ENCODE assay signal across 25 cellular contexts in genomic region chr20:63704749-63705117, GRCh38. TPM values are rescaled to one million over a fixed set of nuclear protein-coding genes. Genes with fewer than 3 reads are reported as not detected.
DNase-seq lines count a peak whose midpoint lies in the region; ATAC-seq and TF ChIP-seq lines count a peak whose summit lies in the region.
"Had no signal": no experiment of that assay in that cellular context is flagged by ENCODE, and none has a peak within 500 bp of the region (broad histone marks: within the 10 kb centered on the region; RNA-seq: fewer than 3 reads in every experiment).

No MANE protein-coding gene starts in this region.

- no peak overlapping the region for H4K8ac ChIP-seq in IMR-90 (ENCODE audit: low read depth in 2 of 2, low read length in 2 of 2)

- H3K9me3 ChIP-seq in IMR-90 (ENCODE audit: control insufficient read depth, insufficient read depth, low read length) (no peaks in the 10 kb centered on the region), A673 (ENCODE audit: low read depth, low read length, poor library complexity, severe bottlenecking) (no peaks in the 10 kb centered on the region)
- H3K9me3 ChIP-seq: left ventricle myocardium inferior, neutrophil, vagina had no signal

- no peak overlapping the region for H2AK5ac ChIP-seq in IMR-90 (ENCODE audit: low read depth, low read length)

- no peak overlapping the region for H2BK20ac ChIP-seq in IMR-90 (ENCODE audit: low read depth, low read length)

- no peak overlapping the region for H3K27ac ChIP-seq in IMR-90 (ENCODE audit: insufficient read depth, low read length)
- H3K27ac ChIP-seq in A673 (ENCODE audit: low read depth, low read length, poor library complexity, severe bottlenecking): no peak overlapping the region
- H3K27ac ChIP-seq: left ventricle myocardium inferior, neutrophil, vagina had no signal

- no peak overlapping the region for H3K9ac ChIP-seq in IMR-90 (ENCODE audit: low read depth, low read length)

- WGBS in IMR-90 (ENCODE audit: extremely low coverage in 2 of 2, insufficient read length in 1 of 2), 2 experiments: 81% methylated on average over 6 of the region's 6 CpGs; no CpG with 5 or more reads in 1 of the 2 experiments

- H2AK9ac ChIP-seq in IMR-90 (replicated peaks; ENCODE audit: low read depth, low read length, poor library complexity): peak overlapping the region; percentile 37

- H3K56ac ChIP-seq in IMR-90 (ENCODE audit: extremely low read depth, insufficient read depth, low read length): no peak overlapping the region

- no peak overlapping the region for H3K18ac ChIP-seq in IMR-90 (ENCODE audit: low read depth, low read length)

- dilution Hi-C loops in IMR-90 (cut with HindIII; ENCODE audit: low sequenced_read_pairs, unreplicated experiment): no loop called here

- no peak overlapping the region for H3K23ac ChIP-seq in IMR-90 (ENCODE audit: low read depth, low read length)

- H4K5ac ChIP-seq in IMR-90 (ENCODE audit: low read depth, low read length): no peak overlapping the region

- no peak for TF ChIP-seq CTCF in IMR-90 (conservative IDR thresholded peaks at IDR 0.05; ENCODE audit: low read depth, low read length)
- no peak for TF ChIP-seq CTCF in glutamatergic neuron (IDR thresholded peaks at IDR 0.05; ENCODE audit: partially characterized antibody, unreplicated experiment)
- TF ChIP-seq CTCF in A673 (conservative IDR thresholded peaks at IDR 0.05; ENCODE audit: low read depth, low read length): no peak

- H4K20me1 ChIP-seq in IMR-90 (ENCODE audit: insufficient read depth, low read length): no peaks in the 10 kb centered on the region; the same call in 1 of the 2 replicates

- TF ChIP-seq POLR2A in IMR-90 (IDR thresholded peaks at IDR 0.05; ENCODE audit: low read depth, low read length): no peak

- TF ChIP-seq RAD21 in IMR-90 (IDR thresholded peaks at IDR 0.05; ENCODE audit: low read length): no peak

- H3K27me3 ChIP-seq in IMR-90 (ENCODE audit: control insufficient read depth, insufficient read depth, low read length) (no peaks in the 10 kb centered on the region), A673 (replicated peaks; ENCODE audit: insufficient read depth, low read depth, low read length, poor library complexity) (no peaks in the 10 kb centered on the region)
- H3K27me3 ChIP-seq: neutrophil, vagina had no signal

- H3K36me3 Mint-ChIP-seq in activated T-cell treated with anti-CD3 and anti-CD28 coated beads, Interleukin-2, amount 50 U/mL, for 4 hours (ENCODE audit: insufficient read depth): peaks cover 16% of the 10 kb centered on the region
- H3K36me3 Mint-ChIP-seq in glutamatergic neuron (ENCODE audit: unreplicated experiment): no peaks in the 10 kb centered on the region
- H3K36me3 Mint-ChIP-seq in stimulated activated effector memory CD8-positive, alpha-beta T cell treated with anti-CD3 and anti-CD28 coated beads, Interleukin-12 subunit alpha, Interleukin-12 subunit beta, amount 100 ng/mL, for 72 hours: peaks cover 57% of the 10 kb centered on the region

- H2BK15ac ChIP-seq in IMR-90 (ENCODE audit: low read depth, low read length): no peak overlapping the region

- POLR2A ChIA-PET in IMR-90 (lab: Charles Lee; ENCODE audit: unreplicated experiment): no interaction called here
- POLR2A ChIA-PET in A673 (lab: Charles Lee; ENCODE audit: low non-redundant PET): no interaction called here

- H3K27ac Mint-ChIP-seq in glutamatergic neuron (ENCODE audit: unreplicated experiment): peak overlapping the region; percentile 44
- H3K27ac Mint-ChIP-seq in stimulated activated effector memory CD8-positive, alpha-beta T cell treated with anti-CD3 and anti-CD28 coated beads, Interleukin-12 subunit alpha, Interleukin-12 subunit beta, amount 100 ng/mL, for 72 hours: peak overlapping the region; percentile 54
- H3K27ac Mint-ChIP-seq: activated T-helper 2 cell treated with anti-CD3 and anti-CD28 coated beads, Interferon-gamma antibody, Interleukin-2, Interleukin-4, amounts not matched to agents 10 μg/mL and 5 μg/mL and 100 μg/mL, durations not matched to agents 14 hours and 24 hours and 36 hours had no signal

- H3K4me3 ChIP-seq in IMR-90 (ENCODE audit: insufficient read depth, low read depth, low read length): no peak overlapping the region
- H3K4me3 ChIP-seq in A673 (ENCODE audit: low read depth, low read length, poor library complexity, severe bottlenecking): no peak overlapping the region
- H3K4me3 ChIP-seq: left ventricle myocardium inferior, vagina had no signal

- H3K4me1 ChIP-seq in IMR-90 (ENCODE audit: control insufficient read depth, insufficient read depth, low read length) (peaks cover 12% of the 10 kb centered on the region), A673 (ENCODE audit: insufficient read depth, low read length, poor library complexity, severe bottlenecking) (peaks cover 7% of the 10 kb centered on the region)

- peaks cover 35% of the 10 kb centered on the region for H3K4me1 Mint-ChIP-seq in activated T-cell treated with anti-CD3 and anti-CD28 coated beads, Interleukin-2, amount 50 U/mL, for 4 hours (ENCODE audit: low read depth)
- H3K4me1 Mint-ChIP-seq in glutamatergic neuron (ENCODE audit: low read depth, unreplicated experiment): peaks cover 12% of the 10 kb centered on the region
- H3K4me1 Mint-ChIP-seq in stimulated activated effector memory CD8-positive, alpha-beta T cell treated with anti-CD3 and anti-CD28 coated beads, Interleukin-12 subunit alpha, Interleukin-12 subunit beta, amount 100 ng/mL, for 72 hours: peaks cover 43% of the 10 kb centered on the region

- H3K36me3 ChIP-seq in IMR-90 (ENCODE audit: control insufficient read depth, insufficient read depth, low read length) (peaks cover 33% of the 10 kb centered on the region), A673 (ENCODE audit: insufficient read depth, low read length, poor library complexity, severe bottlenecking) (peaks cover 33% of the 10 kb centered on the region)

- H3K14ac ChIP-seq in IMR-90 (replicated peaks; ENCODE audit: low read depth, low read length): no peak overlapping the region

- in situ Hi-C loops in IMR-90 (cut with MboI; ENCODE audit: low sequenced_read_pairs): loop anchor here (10.0 kb wide), 1 partner anchor 160 kb away; the partner anchor contains the start of genes ABHD16B and TPD52L2

- H3K9me3 Mint-ChIP-seq in activated T-cell treated with anti-CD3 and anti-CD28 coated beads, Interleukin-2, amount 50 U/mL, for 4 hours: no peaks in the 10 kb centered on the region
- H3K9me3 Mint-ChIP-seq in glutamatergic neuron (ENCODE audit: unreplicated experiment): peaks cover 11% of the 10 kb centered on the region
- H3K9me3 Mint-ChIP-seq in stimulated activated effector memory CD8-positive, alpha-beta T cell treated with anti-CD3 and anti-CD28 coated beads, Interleukin-12 subunit alpha, Interleukin-12 subunit beta, amount 100 ng/mL, for 72 hours: no peaks in the 10 kb centered on the region
- H3K9me3 Mint-ChIP-seq: activated T-helper 2 cell treated with anti-CD3 and anti-CD28 coated beads, Interferon-gamma antibody, Interleukin-2, Interleukin-4, amounts not matched to agents 10 μg/mL and 5 μg/mL and 100 μg/mL, durations not matched to agents 14 hours and 24 hours and 36 hours had no signal

- no peaks in the 10 kb centered on the region for H3K9me1 ChIP-seq in IMR-90 (ENCODE audit: insufficient read depth, low read length)

- H3K27me3 Mint-ChIP-seq in activated T-cell treated with anti-CD3 and anti-CD28 coated beads, Interleukin-2, amount 50 U/mL, for 4 hours (ENCODE audit: low read depth): no peaks in the 10 kb centered on the region
- peaks cover 14% of the 10 kb centered on the region for H3K27me3 Mint-ChIP-seq in glutamatergic neuron (ENCODE audit: unreplicated experiment)

- BruUV-seq in IMR-90 (replicated peaks; lab: Mats Ljungman, UMichigan): no TSS peak
- no TSS peak for BruUV-seq in A673 (replicated peaks; lab: Mats Ljungman, UMichigan)

- no peak overlapping the region for H3K4me2 ChIP-seq in IMR-90 (ENCODE audit: low read depth, low read length)

- no peak for DNase-seq in activated T-cell treated with anti-CD3 and anti-CD28 coated beads, Interleukin-2, amount 50 U/mL, for 4 hours
- no peak for DNase-seq in activated T-cell treated with anti-CD3 and anti-CD28 coated beads, Interleukin-2, amount 50 U/mL, for 1 hour
- DNase-seq in IMR-90 (no peak), glutamatergic neuron (no peak), A673 (ENCODE audit: low spot score) (no peak), NCI-H2029 treated with DMSO at 0.1 percent for 48 hours (lab: John Stamatoyannopoulos, UW) (no peak)
- no peak for DNase-seq in stimulated activated effector memory CD8-positive, alpha-beta T cell treated with anti-CD3 and anti-CD28 coated beads, Interleukin-12 subunit alpha, Interleukin-12 subunit beta, amount 100 ng/mL, for 72 hours (ENCODE audit: low spot score in 2 of 2)
- DNase-seq: dermis blood vessel endothelial cell, GDM1, Kasumi-1, left ventricle myocardium inferior, NCI-H1092, NCI-H1930, NCI-H345, NCI-H82, OCI-M1, retina, SIG-M5 had no signal

- H2BK5ac ChIP-seq in IMR-90 (ENCODE audit: low read depth, low read length, poor library complexity, severe bottlenecking): no peak overlapping the region

- no peak overlapping the region for H2AFZ ChIP-seq in IMR-90 (replicated peaks; ENCODE audit: low read length, poor library complexity)

- intact Hi-C loops in IMR-90 (cut with micrococcal nuclease): no loop called here
- intact Hi-C loops in A673 (cut with micrococcal nuclease; ENCODE audit: unreplicated experiment): no loop called here

- no peak for ATAC-seq in activated T-cell treated with anti-CD3 and anti-CD28 coated beads, Interleukin-2, amount 50 U/mL, for 4 hours
- no peak for ATAC-seq in IMR-90 (ENCODE audit: low read depth)
- no peak for ATAC-seq in stimulated activated effector memory CD8-positive, alpha-beta T cell treated with anti-CD3 and anti-CD28 coated beads, Interleukin-12 subunit alpha, Interleukin-12 subunit beta, amount 100 ng/mL, for 72 hours
- no peak for ATAC-seq in GM19351 (IDR thresholded peaks at IDR 0.05; ENCODE audit: unreplicated experiment)

- H3K4me3 Mint-ChIP-seq in activated T-cell treated with anti-CD3 and anti-CD28 coated beads, Interleukin-2, amount 50 U/mL, for 4 hours: peak overlapping the region; percentile 38
- peak overlapping the region; percentile 65 for H3K4me3 Mint-ChIP-seq in glutamatergic neuron (ENCODE audit: unreplicated experiment)
- H3K4me3 Mint-ChIP-seq in stimulated activated effector memory CD8-positive, alpha-beta T cell treated with anti-CD3 and anti-CD28 coated beads, Interleukin-12 subunit alpha, Interleukin-12 subunit beta, amount 100 ng/mL, for 72 hours: no peak overlapping the region

- no peak overlapping the region for H4K91ac ChIP-seq in IMR-90 (ENCODE audit: insufficient read depth, low read depth, low read length)

- CTCF ChIA-PET in IMR-90 (lab: Yijun Ruan, JAX) (no interaction called here), A673 (lab: Charles Lee) (no interaction called here)

- no peak overlapping the region for H2BK120ac ChIP-seq in IMR-90 (ENCODE audit: low read depth, low read length)

- no peak overlapping the region for H3K4ac ChIP-seq in IMR-90 (ENCODE audit: low read depth, low read length)

- peaks cover 19 to 81% of the 10 kb centered on the region in 2 experiments for H3K79me1 ChIP-seq in IMR-90 (ENCODE audit: low read depth in 1 of 2, low read length in 2 of 2)

RNA-seq across cellular contexts. Expression of gene ARFRP1, which starts 3.0 kb away (rescaled TPM):
- 10 to 100 TPM; 62.1 to 67.1 (median 63.5) TPM for total RNA-seq in activated T-cell treated with anti-CD3 and anti-CD28 coated beads, Interleukin-2, amount 50 U/mL, for 4 hours
- 25.3 and 29.2 TPM in 2 replicates for total RNA-seq in IMR-90 (2012; rRNA removed)
- 36.3 and 36.6 TPM in 2 replicates for polyA plus RNA-seq in IMR-90 (2012; rRNA removed)
- polyA plus RNA-seq in IMR-90 (2012; cell fraction: cytosol; rRNA removed): 36.7 and 61.6 TPM in 2 replicates
- polyA plus RNA-seq in IMR-90 (2012; cell fraction: nucleus; rRNA removed; ENCODE audit: low replicate concordance): 102 and 139 TPM in 2 replicates
- 51.9 TPM for total RNA-seq in glutamatergic neuron (ENCODE audit: unreplicated experiment)
- total RNA-seq in A673 (2021): 38.9 and 41.1 TPM in 2 replicates

RNA-seq across cellular contexts. Expression of gene ZGPAT, which starts 3.1 kb away (rescaled TPM):
- 10 to 100 TPM; 38.1 to 43.9 (median 42.0) TPM for total RNA-seq in activated T-cell treated with anti-CD3 and anti-CD28 coated beads, Interleukin-2, amount 50 U/mL, for 4 hours
- total RNA-seq in IMR-90 (2012; rRNA removed) (13.4 and 15.6 TPM in 2 replicates), glutamatergic neuron (ENCODE audit: unreplicated experiment) (41.5 TPM), A673 (2021) (28.2 and 28.3 TPM in 2 replicates)
- 20.2 and 21.1 TPM in 2 replicates for polyA plus RNA-seq in IMR-90 (2012; rRNA removed)
- 18.9 and 24.7 TPM in 2 replicates for polyA plus RNA-seq in IMR-90 (2012; cell fraction: cytosol; rRNA removed)
- 80.8 and 206 TPM in 2 replicates for polyA plus RNA-seq in IMR-90 (2012; cell fraction: nucleus; rRNA removed; ENCODE audit: low replicate concordance)

RNA-seq across cellular contexts. Expression of gene TNFRSF6B, which starts 8.3 kb away (rescaled TPM):
- under 1 TPM in 1 of 3 donors, not detected in 2; 0.47 TPM for total RNA-seq in activated T-cell treated with anti-CD3 and anti-CD28 coated beads, Interleukin-2, amount 50 U/mL, for 4 hours
- total RNA-seq in IMR-90 (2012; rRNA removed): 1.1 and 1.3 TPM in 2 replicates
- 11.0 and 12.0 TPM in 2 replicates for polyA plus RNA-seq in IMR-90 (2012; rRNA removed)
- polyA plus RNA-seq in IMR-90 (2012; cell fraction: cytosol; rRNA removed): 3.7 and 18.0 TPM in 2 replicates
- 22.6 and 133 TPM in 2 replicates for polyA plus RNA-seq in IMR-90 (2012; cell fraction: nucleus; rRNA removed; ENCODE audit: low replicate concordance)
- total RNA-seq in glutamatergic neuron (ENCODE audit: unreplicated experiment): not detected
- total RNA-seq in A673 (2021): not detected in 2 replicates
- total RNA-seq: activated T-helper 2 cell treated with anti-CD3 and anti-CD28 coated beads, Interferon-gamma antibody, Interleukin-2, Interleukin-4, amounts not matched to agents 10 μg/mL and 5 μg/mL and 100 μg/mL, durations not matched to agents 14 hours and 24 hours and 36 hours; H1; mononuclear cell; T-helper 1 cell treated with Interleukin-12 subunit alpha and Interleukin-12 subunit beta and Interleukin-4 antibody, amounts not matched to agents 30 ng/mL and 1 ng/mL, for 36 hours had no signal

RNA-seq across cellular contexts. Expression of gene LIME1, which starts 31.7 kb away (rescaled TPM):
- 10 to 100 TPM in 1 of 3 donors, 1 to 10 TPM in 2; 7.1 to 10.4 (median 9.3) TPM for total RNA-seq in activated T-cell treated with anti-CD3 and anti-CD28 coated beads, Interleukin-2, amount 50 U/mL, for 4 hours
- total RNA-seq in IMR-90 (2012; rRNA removed) (0.28 and 0.36 TPM in 2 replicates), glutamatergic neuron (ENCODE audit: unreplicated experiment) (16.6 TPM), A673 (2021) (15.1 and 16.3 TPM in 2 replicates)
- 7.8 and 11.9 TPM in 2 replicates for polyA plus RNA-seq in IMR-90 (2012; rRNA removed)
- polyA plus RNA-seq in IMR-90 (2012; cell fraction: cytosol; rRNA removed): 3.9 and 6.3 TPM in 2 replicates
- polyA plus RNA-seq in IMR-90 (2012; cell fraction: nucleus; rRNA removed; ENCODE audit: low replicate concordance): 79.5 and 363 TPM in 2 replicates

RNA-seq across cellular contexts. Expression of gene SLC2A4RG, which starts 34.8 kb away (rescaled TPM):
- 10 to 100 TPM; 17.2 to 18.1 (median 17.3) TPM for total RNA-seq in activated T-cell treated with anti-CD3 and anti-CD28 coated beads, Interleukin-2, amount 50 U/mL, for 4 hours
- total RNA-seq in IMR-90 (2012; rRNA removed) (5.0 and 8.1 TPM in 2 replicates), glutamatergic neuron (ENCODE audit: unreplicated experiment) (47.9 TPM), A673 (2021) (45.8 and 71.0 TPM in 2 replicates)
- polyA plus RNA-seq in IMR-90 (2012; rRNA removed): 50.3 and 71.4 TPM in 2 replicates
- 56.6 and 65.4 TPM in 2 replicates for polyA plus RNA-seq in IMR-90 (2012; cell fraction: cytosol; rRNA removed)
- polyA plus RNA-seq in IMR-90 (2012; cell fraction: nucleus; rRNA removed; ENCODE audit: low replicate concordance): 199 and 567 TPM in 2 replicates
